In the genomic region with DNA sequence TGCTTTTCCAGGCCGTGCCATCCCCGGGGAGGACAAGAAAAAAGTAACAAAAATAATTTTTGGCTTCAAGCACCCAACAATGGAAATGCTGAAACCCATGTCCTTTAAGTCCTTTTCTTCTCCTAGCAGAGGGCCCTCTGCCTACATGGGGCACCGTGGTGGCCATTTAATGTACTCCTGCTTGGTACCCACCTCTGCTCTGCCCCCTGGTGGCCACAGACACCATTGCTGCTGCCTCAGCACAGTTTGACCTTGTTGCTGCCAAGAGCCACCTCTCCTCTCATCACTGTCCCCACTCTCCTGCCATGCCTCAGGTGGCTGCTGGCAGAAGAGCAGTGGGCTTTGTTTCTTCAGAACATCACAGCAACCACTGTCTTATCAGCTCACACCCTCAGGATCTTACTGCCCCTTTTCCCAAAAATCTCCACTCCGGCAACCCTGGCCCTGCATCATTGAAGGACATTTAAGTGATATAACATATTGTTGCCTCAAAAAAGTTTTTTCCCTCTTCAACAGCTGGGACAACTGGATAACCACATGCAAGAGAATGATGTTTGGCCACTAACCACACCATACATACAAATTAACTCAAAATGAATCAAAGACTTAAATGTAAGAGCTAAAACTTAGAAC, we compare ENCODE assay signal across 8 cellular contexts. TPM values are rescaled to one million over a fixed set of nuclear protein-coding genes. Genes with fewer than 3 reads are reported as not detected.
DNase-seq lines count a peak whose midpoint lies in the region; ATAC-seq and TF ChIP-seq lines count a peak whose summit lies in the region.

No MANE protein-coding gene starts in this region.

- no peak for TF ChIP-seq POLR2A in gastroesophageal sphincter (IDR thresholded peaks at IDR 0.05)

- H3K9me3 ChIP-seq in gastroesophageal sphincter = no peaks in the 10 kb centered on the region
- no peaks in the 10 kb centered on the region for H3K9me3 ChIP-seq in tibial artery

- H3K27ac ChIP-seq in gastroesophageal sphincter (peak overlapping the region in 2 of 4 donors; percentile 18 to 25), tibial artery (peak overlapping the region in 1 of 2 donors; percentile 13)

- no peaks in the 10 kb centered on the region for H3K9me3 Mint-ChIP-seq in osteocyte (ENCODE audit: unreplicated experiment)

- DNase-seq in D341Med (ENCODE audit: low spot score) (peak; percentile 86), M059J (ENCODE audit: low read depth) (peak; percentile 76), SHP77 treated with DMSO at 0.1 percent for 48 hours (lab: John Stamatoyannopoulos, UW) (peak; percentile 54), osteocyte (ENCODE audit: extremely low spot score, unreplicated experiment) (peak; percentile 92), tibial artery (peak; percentile 90 to 92)
- peak; percentile 94 for DNase-seq in activated effector memory CD4-positive, alpha-beta T cell treated with anti-CD3 and anti-CD28 coated beads, Interleukin-2, amount 50 U/mL, for 16 hours

- 31 to 53% methylated on average over 4 of the region's 4 CpGs for WGBS in gastroesophageal sphincter (ENCODE audit: low coverage in 1 of 2), 2 donors

- peaks cover 45% of the 10 kb centered on the region for H3K4me1 Mint-ChIP-seq in osteocyte (ENCODE audit: unreplicated experiment)

- H3K4me3 ChIP-seq in gastroesophageal sphincter = no peak overlapping the region
- no peak overlapping the region for H3K4me3 ChIP-seq in tibial artery

- H3K4me1 ChIP-seq in gastroesophageal sphincter (peaks cover 0 to 12% (median 0%) of the 10 kb centered on the region in 3 donors), tibial artery (peaks cover 0 to 18% (median 12%) of the 10 kb centered on the region in 4 donors)

- intact Hi-C loops in tibial artery (cut with DNase I; ENCODE audit: low total_unique reads) = loop anchor here (5.0 to 10.0 kb wide), 3 partner anchors 52 to 293 kb away; no protein-coding TSS in a partner anchor

- H3K27me3 Mint-ChIP-seq in osteocyte (ENCODE audit: unreplicated experiment) = peaks cover 8% of the 10 kb centered on the region

- no peaks in the 10 kb centered on the region for H3K36me3 Mint-ChIP-seq in osteocyte (ENCODE audit: unreplicated experiment)

- H3K27me3 ChIP-seq in gastroesophageal sphincter (no peaks in the 10 kb centered on the region), tibial artery (no peaks in the 10 kb centered on the region)

- H3K4me3 Mint-ChIP-seq in osteocyte (ENCODE audit: unreplicated experiment) = no peak overlapping the region

- TF ChIP-seq CTCF in gastroesophageal sphincter (IDR thresholded peaks at IDR 0.05) = peak; percentile 87 to 98 (median 97)
- TF ChIP-seq CTCF in osteocyte (IDR thresholded peaks at IDR 0.05) = peak; percentile 96
- TF ChIP-seq CTCF in tibial artery (IDR thresholded peaks at IDR 0.05) = peak; percentile 89 to 97

- no peak overlapping the region for H3K27ac Mint-ChIP-seq in osteocyte (ENCODE audit: unreplicated experiment)

- TF ChIP-seq EP300 in gastroesophageal sphincter (IDR thresholded peaks at IDR 0.05) = no peak

- H3K36me3 ChIP-seq in gastroesophageal sphincter (no peaks in the 10 kb centered on the region), tibial artery (no peaks in the 10 kb centered on the region)

- ATAC-seq in GM21528 (IDR thresholded peaks at IDR 0.05; ENCODE audit: low FRiP score, unreplicated experiment) = peak; percentile 64
- ATAC-seq in gastroesophageal sphincter = peak; percentile 81

RNA-seq across cellular contexts. Expression of gene ARMC2, which starts 12.9 kb away (rescaled TPM):
- 1.7 and 2.5 TPM in 2 replicates for total RNA-seq in M059J (2014; rRNA removed; shearing (Covaris generic))
- total RNA-seq in gastroesophageal sphincter = 1 to 10 TPM; 2.8 to 3.9 (median 3.5) TPM
- 7.6 and 8.3 TPM in 2 replicates for total RNA-seq in osteocyte
